10 cellular contexts compared by ENCODE assay signal in the genomic region with DNA sequence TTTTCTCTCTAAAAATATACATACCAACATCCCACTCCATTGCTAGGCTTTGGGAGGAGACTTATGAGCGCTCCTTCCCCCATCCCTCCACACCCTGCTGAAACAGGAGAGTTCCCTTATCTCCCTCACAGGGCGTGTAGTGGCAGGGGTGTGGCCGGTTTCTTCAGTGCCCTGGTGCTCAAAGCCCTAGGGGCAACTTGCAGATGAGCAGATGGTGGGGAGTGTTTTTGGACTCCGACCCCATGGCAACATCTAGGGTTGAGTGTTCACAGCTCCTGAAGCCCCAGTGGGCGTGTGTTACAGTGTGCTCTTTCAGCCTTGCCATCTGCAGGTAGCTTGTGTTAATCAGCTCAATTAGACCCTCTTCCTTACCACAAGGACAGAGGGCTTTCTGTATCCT.
DNase-seq lines count a peak whose midpoint lies in the region; ATAC-seq and TF ChIP-seq lines count a peak whose summit lies in the region.
"Had no signal": no experiment of that assay in that cellular context is flagged by ENCODE, and none has a peak within 500 bp of the region (broad histone marks: within the 10 kb centered on the region; RNA-seq: fewer than 3 reads in every experiment).

No MANE protein-coding gene starts in this region.

- H2BK5ac ChIP-seq in H9 (ENCODE audit: insufficient read length, low read length), result no peak overlapping the region

- no peak overlapping the region for H2BK15ac ChIP-seq in H9 (ENCODE audit: low read depth, low read length)

- H3K9me3 ChIP-seq in H9 (ENCODE audit: control insufficient read depth, low read depth, low read length) (no peaks in the 10 kb centered on the region), esophagus squamous epithelium (no peaks in the 10 kb centered on the region)

- no peaks in the 10 kb centered on the region for H3K79me2 ChIP-seq in H9 (ENCODE audit: insufficient read depth, low read length)

- CTCF ChIA-PET in activated CD8-positive, alpha-beta memory T cell treated with anti-CD3 and anti-CD28 coated beads, Interleukin-2, amount 10 ng/mL, durations not matched to agents 7 days and 5 days (lab: Charles Lee), result no interaction called here

- no peak overlapping the region for H3K27ac ChIP-seq in H9 (ENCODE audit: insufficient read length, low read depth, low read length)
- H3K27ac ChIP-seq in esophagus squamous epithelium, result no peak overlapping the region
- H3K27ac ChIP-seq: epithelial cell of prostate had no signal

- H2AK5ac ChIP-seq in H9 (ENCODE audit: insufficient read length, low read length), result no peak overlapping the region

- H2AFZ ChIP-seq in H9 (ENCODE audit: low read length), result no peak overlapping the region

- H3K4me2 ChIP-seq in H9 (ENCODE audit: insufficient read depth, insufficient read length, low read length), result no peak overlapping the region

- H3K27ac Mint-ChIP-seq in H9, result peak overlapping the region in 1 of 3 experiments; percentile 16; a peak in 1 of 7 replicates
- no peak overlapping the region for H3K27ac Mint-ChIP-seq in activated CD8-positive, alpha-beta memory T cell treated with anti-CD3 and anti-CD28 coated beads, Interleukin-2, amount 10 ng/mL, durations not matched to agents 7 days and 5 days

- H3K27me3 ChIP-seq in H9 (ENCODE audit: insufficient read depth, low read length) (no peaks in the 10 kb centered on the region), esophagus squamous epithelium (no peaks in the 10 kb centered on the region)

- intact Hi-C loops in esophagus squamous epithelium (cut with DNase I), result no loop called here

- no peak for ATAC-seq in activated CD8-positive, alpha-beta memory T cell treated with anti-CD3 and anti-CD28 coated beads, Interleukin-2, amount 10 ng/mL, durations not matched to agents 7 days and 5 days

- no peak overlapping the region for H3K18ac ChIP-seq in H9 (ENCODE audit: insufficient read length, low read depth, low read length)

- H3K27me3 Mint-ChIP-seq in H9 (ENCODE audit: low read depth), result no peaks in the 10 kb centered on the region
- no peaks in the 10 kb centered on the region for H3K27me3 Mint-ChIP-seq in activated CD8-positive, alpha-beta memory T cell treated with anti-CD3 and anti-CD28 coated beads, Interleukin-2, amount 10 ng/mL, durations not matched to agents 7 days and 5 days

- H3K56ac ChIP-seq in H9 (ENCODE audit: insufficient read length, low read depth, low read length), result no peak overlapping the region

- no peak overlapping the region for H2BK12ac ChIP-seq in H9 (ENCODE audit: insufficient read length, low read depth, low read length)

- no peaks in the 10 kb centered on the region for H3K23me2 ChIP-seq in H9 (ENCODE audit: insufficient read length, low read depth, low read length, poor library complexity, severe bottlenecking)

- H3K4me1 ChIP-seq in H9 (ENCODE audit: insufficient read depth, low read length) (peaks cover 4% of the 10 kb centered on the region; the same call in 1 of the 2 replicates), esophagus squamous epithelium (no peaks in the 10 kb centered on the region)

- H4K5ac ChIP-seq in H9 (ENCODE audit: insufficient read length, low read depth, low read length), result no peak overlapping the region

- H3K9me3 Mint-ChIP-seq in H9, result peaks cover 7% of the 10 kb centered on the region in 2 experiments
- H3K9me3 Mint-ChIP-seq in activated CD8-positive, alpha-beta memory T cell treated with anti-CD3 and anti-CD28 coated beads, Interleukin-2, amount 10 ng/mL, durations not matched to agents 7 days and 5 days (ENCODE audit: low read depth), result no peaks in the 10 kb centered on the region

- no peak overlapping the region for H2BK120ac ChIP-seq in H9 (ENCODE audit: low read depth, low read length, poor library complexity, severe bottlenecking)

- no peak overlapping the region for H2BK20ac ChIP-seq in H9 (ENCODE audit: low read depth, low read length, poor library complexity, severe bottlenecking)

- no peak overlapping the region for H3K9ac ChIP-seq in H9 (ENCODE audit: extremely low read depth, insufficient read length, low read length)

- H3T11ph ChIP-seq in H9 (ENCODE audit: low read length), result no peak overlapping the region

- H3K4ac ChIP-seq in H9 (ENCODE audit: low read depth, low read length), result no peak overlapping the region

- H4K8ac ChIP-seq in H9 (replicated peaks; ENCODE audit: insufficient read length, low read depth, low read length), result no peak overlapping the region

- no peak overlapping the region for H3K14ac ChIP-seq in H9 (ENCODE audit: insufficient read depth, low read length)

- no peak overlapping the region for H4K91ac ChIP-seq in H9 (ENCODE audit: insufficient read length, low read depth, low read length)

- H3K36me3 ChIP-seq in esophagus squamous epithelium, result no peaks in the 10 kb centered on the region

- no peak for TF ChIP-seq POLR2A in esophagus squamous epithelium (IDR thresholded peaks at IDR 0.05)

- peaks cover 5 to 7% (median 7%) of the 10 kb centered on the region in 3 experiments; a peak in 5 of 7 replicates for H3K36me3 Mint-ChIP-seq in H9 (ENCODE audit: insufficient read depth in 1 of 3, low read depth in 3 of 3)
- H3K36me3 Mint-ChIP-seq in activated CD8-positive, alpha-beta memory T cell treated with anti-CD3 and anti-CD28 coated beads, Interleukin-2, amount 10 ng/mL, durations not matched to agents 7 days and 5 days, result no peaks in the 10 kb centered on the region

- DNase-seq in GM12865 (ENCODE audit: low read depth) (peak; percentile 73), H9 (peak; percentile 29), MV-4-11 (lab: John Stamatoyannopoulos, UW) (peak; percentile 57), esophagus squamous epithelium (lab: John Stamatoyannopoulos, UW) (peak; percentile 16), SIG-M5 (lab: John Stamatoyannopoulos, UW) (no peak), RKO (ENCODE audit: low spot score) (no peak)
- DNase-seq in activated CD8-positive, alpha-beta memory T cell treated with anti-CD3 and anti-CD28 coated beads, Interleukin-2, amount 10 ng/mL, durations not matched to agents 7 days and 5 days, result no peak
- DNase-seq in stimulated activated CD4-positive, alpha-beta T cell treated with anti-CD3 and anti-CD28 coated beads, Interleukin-15, amount 100 ng/mL, for 24 hours, result no peak

- no peak overlapping the region for H3K23ac ChIP-seq in H9 (ENCODE audit: insufficient read length, low read depth, low read length)

- no CpG with 5 or more reads among the region's 5 CpGs for WGBS in H9 (ENCODE audit: extremely low coverage, insufficient read length, low lambda C conversion rate)
- 48 to 64% methylated on average over 1 to 4 of the region's 5 CpGs for WGBS in esophagus squamous epithelium, 2 donors

- no peak for TF ChIP-seq CTCF in GM12865 (IDR thresholded peaks at IDR 0.05; ENCODE audit: insufficient read depth, low read depth, low read length, missing control alignments)
- no peak for TF ChIP-seq CTCF in H9 (conservative IDR thresholded peaks at IDR 0.05)
- no peak for TF ChIP-seq CTCF in esophagus squamous epithelium (IDR thresholded peaks at IDR 0.05)

- no peak overlapping the region for H3K4me3 Mint-ChIP-seq in H9
- no peak overlapping the region for H3K4me3 Mint-ChIP-seq in activated CD8-positive, alpha-beta memory T cell treated with anti-CD3 and anti-CD28 coated beads, Interleukin-2, amount 10 ng/mL, durations not matched to agents 7 days and 5 days
- H3K4me3 Mint-ChIP-seq: neural crest cell had no signal

- peaks cover 11 to 17% of the 10 kb centered on the region in 2 experiments for H3K4me1 Mint-ChIP-seq in H9
- peaks cover 2% of the 10 kb centered on the region for H3K4me1 Mint-ChIP-seq in activated CD8-positive, alpha-beta memory T cell treated with anti-CD3 and anti-CD28 coated beads, Interleukin-2, amount 10 ng/mL, durations not matched to agents 7 days and 5 days

- H3K79me1 ChIP-seq in H9 (ENCODE audit: insufficient read depth, low read depth, low read length, poor library complexity, severe bottlenecking), result no peaks in the 10 kb centered on the region

- no peaks in the 10 kb centered on the region for H4K20me1 ChIP-seq in H9 (ENCODE audit: control insufficient read depth, insufficient read depth, insufficient read length)

- H3K4me3 ChIP-seq in GM12865 (ENCODE audit: low read depth, low read length) (peak overlapping the region; percentile 20; the same call in 1 of the 2 replicates), esophagus squamous epithelium (no peak overlapping the region)

Comparison
In these comparisons a context has a peak if more than half of its experiments do, and no peak if none do; other contexts are left out.
1. DNase-seq: peak in GM12865 (single experiment), H9 (single experiment), MV-4-11 (single experiment) and esophagus squamous epithelium (single experiment); none in SIG-M5 (single experiment), activated CD8-positive, alpha-beta memory T cell treated with anti-CD3 and anti-CD28 coated beads, Interleukin-2, amount 10 ng/mL, durations not matched to agents 7 days and 5 days (single experiment), stimulated activated CD4-positive, alpha-beta T cell treated with anti-CD3 and anti-CD28 coated beads, Interleukin-15, amount 100 ng/mL, for 24 hours (single experiment) and RKO (single experiment).